8 cellular contexts compared by ENCODE assay signal in the genomic region with DNA sequence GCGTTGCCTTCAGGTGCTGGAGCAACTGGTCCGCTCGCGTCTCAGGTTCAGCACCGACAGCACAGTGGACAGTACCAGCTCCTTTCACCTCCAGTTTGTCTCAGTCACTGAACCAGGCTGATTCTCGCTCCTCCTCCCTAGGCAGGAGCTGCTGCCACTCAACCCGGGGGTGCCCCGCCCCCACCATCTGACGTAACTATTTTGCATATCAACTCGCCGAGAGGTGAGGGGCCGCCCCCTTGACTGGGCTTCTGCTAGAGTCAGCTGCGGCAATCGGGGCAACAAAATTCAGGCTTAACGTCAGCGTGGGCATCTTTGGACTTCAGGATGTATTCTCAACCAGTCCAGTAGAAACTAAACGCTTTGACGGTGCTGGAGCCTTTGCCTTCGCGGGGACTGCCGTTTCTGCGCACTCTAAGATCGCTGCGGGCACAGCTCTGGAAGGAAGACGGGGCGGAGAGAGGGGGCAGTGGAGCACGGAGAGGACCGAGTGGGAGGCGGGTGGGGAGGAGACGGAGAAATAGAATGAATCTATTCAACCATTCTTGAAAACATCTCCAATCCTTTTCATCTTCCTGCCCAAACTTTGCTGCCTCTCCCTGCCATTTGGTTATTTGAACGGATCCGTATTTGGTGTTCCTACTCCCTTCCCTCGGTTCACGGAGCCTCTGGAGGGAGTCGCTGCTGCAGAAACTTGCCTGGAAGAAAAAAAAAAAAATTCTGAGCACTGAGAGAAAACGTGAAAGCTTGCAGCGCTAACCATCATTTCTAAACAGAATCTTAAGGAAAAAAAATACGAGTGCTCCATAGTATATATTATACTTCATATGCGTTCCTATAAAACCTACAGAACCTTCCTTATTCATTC. TPM values are rescaled to one million over a fixed set of nuclear protein-coding genes. Genes with fewer than 3 reads are reported as not detected.
DNase-seq lines count a peak whose midpoint lies in the region; ATAC-seq and TF ChIP-seq lines count a peak whose summit lies in the region.

Gene FSTL5, minus strand, starts transcription at position 109 of the 868 bp plus-strand sequence. CDS start 52,604 bp downstream, outside the sequence.

- no peak for TF ChIP-seq CTCF in WERI-Rb-1 (IDR thresholded peaks at IDR 0.05; ENCODE audit: low read depth, low read length)

- TF ChIP-seq RAD21 in Ishikawa (IDR thresholded peaks at IDR 0.05; ENCODE audit: low read depth) = no peak

- no peak for TF ChIP-seq EP300 in Ishikawa (IDR thresholded peaks at IDR 0.05; ENCODE audit: borderline replicate concordance)

- in situ Hi-C loops in G401 (cut with HindIII; ENCODE audit: low sequenced_read_pairs) = no loop called here

- H3K4me3 ChIP-seq in WERI-Rb-1 (ENCODE audit: low read depth, low read length) (peak within 1 kb of the TSS; percentile 98), ectodermal cell (ENCODE audit: insufficient read depth, low read depth, low read length) (peak within 1 kb of the TSS; percentile 65)

- no peaks in the 10 kb centered on the region for H3K36me3 ChIP-seq in WERI-Rb-1
- no peaks in the 10 kb centered on the region for H3K36me3 ChIP-seq in ectodermal cell (ENCODE audit: control insufficient read depth, insufficient read depth, low read length)

- H3K27ac ChIP-seq in WERI-Rb-1 = peak within 1 kb of the TSS; percentile 63
- peak within 1 kb of the TSS; percentile 84 for H3K27ac ChIP-seq in ectodermal cell (ENCODE audit: insufficient read depth, low read depth, low read length, poor library complexity, severe bottlenecking)

- no peaks in the 10 kb centered on the region for H3K4me1 ChIP-seq in ectodermal cell (ENCODE audit: control insufficient read depth, insufficient read depth, low read length)

- peak; percentile 98 for DNase-seq in G401 (ENCODE audit: low spot score)
- DNase-seq in WERI-Rb-1 = peak; percentile 99
- peak; percentile 84 for DNase-seq in medulla oblongata (ENCODE audit: extremely low spot score)
- DNase-seq in stimulated activated CD8-positive, alpha-beta memory T cell treated with anti-CD3 and anti-CD28 coated beads, Interleukin-12 subunit alpha, Interleukin-12 subunit beta, amount 100 ng/mL, for 4 hours (ENCODE audit: low read depth) = peak; percentile 0
- DNase-seq in T-helper 9 cell = no peak

- H3K27me3 ChIP-seq in WERI-Rb-1 (ENCODE audit: insufficient read depth, low read depth, severe bottlenecking) = no peaks in the 10 kb centered on the region
- no peaks in the 10 kb centered on the region for H3K27me3 ChIP-seq in ectodermal cell (ENCODE audit: control insufficient read depth, insufficient read depth, low read length, poor library complexity, severe bottlenecking)

- H3K9me3 ChIP-seq in WERI-Rb-1 (ENCODE audit: severe bottlenecking) = no peaks in the 10 kb centered on the region
- no peaks in the 10 kb centered on the region for H3K9me3 ChIP-seq in ectodermal cell (ENCODE audit: control insufficient read depth, low read length)

- WGBS in ectodermal cell, 2 experiments = 1% methylated on average over 31 to 37 of the region's 39 CpGs

- peak; percentile 97 for ATAC-seq in GM21717 (IDR thresholded peaks at IDR 0.05; ENCODE audit: unreplicated experiment)

TF ChIP-seq in Ishikawa, 13 proteins besides CTCF, POLR2A, EP300 and RAD21:
- TF ChIP-seq CEBPB (IDR thresholded peaks at IDR 0.05) (no peak), ZBTB7A (IDR thresholded peaks at IDR 0.05; ENCODE audit: low read depth) (no peak), NFIC (IDR thresholded peaks at IDR 0.05) (no peak), USF1 (IDR thresholded peaks at IDR 0.05) (no peak), FOXM1 (IDR thresholded peaks at IDR 0.05; ENCODE audit: borderline replicate concordance, low read depth) (no peak), TCF12 (IDR thresholded peaks at IDR 0.05; ENCODE audit: low read depth) (no peak), MAX (IDR thresholded peaks at IDR 0.05) (no peak), TEAD4 (IDR thresholded peaks at IDR 0.05) (0 out of 2 replicates have a peak, but pooled peaks have one; percentile 3), YY1 (IDR thresholded peaks at IDR 0.05; ENCODE audit: low read depth) (no peak), TAF1 (IDR thresholded peaks at IDR 0.05; ENCODE audit: low read depth) (no peak), EGR1 (IDR thresholded peaks at IDR 0.05) (no peak), REST (IDR thresholded peaks at IDR 0.05; ENCODE audit: low read depth) (peak; percentile 97), CREB1 (IDR thresholded peaks at IDR 0.05; ENCODE audit: low read depth) (no peak)
TF ChIP-seq in Ishikawa: peak in this region for 2.

RNA-seq across cellular contexts. Expression of gene FSTL5, which starts in this region (rescaled TPM):
- not detected in 2 replicates for total RNA-seq in G401 (2014; rRNA removed; shearing (Covaris generic))
- polyA plus RNA-seq in ectodermal cell (2013, experiment 1 of 4) = 0.07 TPM
- 0.12 TPM for polyA plus RNA-seq in ectodermal cell (2013, experiment 2 of 4)
- polyA plus RNA-seq in ectodermal cell (2013, experiment 3 of 4) = 0.11 TPM
- polyA plus RNA-seq in ectodermal cell (2013, experiment 4 of 4) = 0.32 TPM

Comparison
In these comparisons a context has a peak if more than half of its experiments do, and no peak if none do; other contexts are left out.
1. Peak in DNase-seq in G401; RNA of the gene not detected or under 1 TPM.